In the genomic region with DNA sequence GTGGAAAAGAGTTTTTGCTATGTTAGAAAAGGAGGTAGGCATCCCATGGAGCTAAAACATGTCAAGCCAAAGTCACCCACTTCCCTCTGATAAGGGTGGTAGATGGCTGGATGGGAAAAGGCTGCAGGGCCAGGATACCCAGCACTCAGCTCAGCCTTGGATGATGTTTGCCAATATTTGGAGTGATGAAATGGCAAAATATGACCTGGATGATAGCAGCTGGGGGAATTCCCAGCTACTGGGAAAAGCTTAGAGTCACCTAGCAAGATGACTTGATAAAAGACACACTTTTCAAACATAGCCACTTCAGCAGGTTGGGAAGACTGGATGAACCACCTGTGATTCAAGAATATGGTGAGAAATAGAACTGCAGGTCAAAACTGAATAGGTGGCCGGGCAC, we compare ENCODE assay signal across 24 cellular contexts. TPM values are rescaled to one million over a fixed set of nuclear protein-coding genes. Genes with fewer than 3 reads are reported as not detected.
DNase-seq lines count a peak whose midpoint lies in the region; ATAC-seq and TF ChIP-seq lines count a peak whose summit lies in the region.
"Had no signal": no experiment of that assay in that cellular context is flagged by ENCODE, and none has a peak within 500 bp of the region (broad histone marks: within the 10 kb centered on the region; RNA-seq: fewer than 3 reads in every experiment).

No MANE protein-coding gene starts in this region.

- H3K9me3 ChIP-seq in SK-N-SH (no peaks in the 10 kb centered on the region), skeletal muscle tissue (ENCODE audit: control insufficient read depth in 3 of 3, low read length in 3 of 3) (no peaks in the 10 kb centered on the region)
- H3K9me3 ChIP-seq: gastroesophageal sphincter, lower lobe of right lung, transverse colon had no signal

- no peaks in the 10 kb centered on the region for H3K79me2 ChIP-seq in SK-N-SH (ENCODE audit: insufficient read depth)

- no peaks in the 10 kb centered on the region for H3F3A ChIP-seq in SK-N-SH (replicated peaks; ENCODE audit: insufficient read depth)

- H3K9me2 ChIP-seq in SK-N-SH: no peaks in the 10 kb centered on the region

- H3K4me3 ChIP-seq in SK-N-SH (ENCODE audit: low read depth in 2 of 2, low read length in 1 of 2): no peak overlapping the region
- H3K4me3 ChIP-seq in skeletal muscle tissue (ENCODE audit: low read length in 3 of 3): no peak overlapping the region
- H3K4me3 ChIP-seq: gastroesophageal sphincter, lower lobe of right lung, transverse colon had no signal

- ATAC-seq in SK-N-SH treated with all-trans-retinoic acid at 6 μM for 48 hours: no peak
- ATAC-seq: effector memory CD8-positive, alpha-beta T cell; lower lobe of right lung; naive thymus-derived CD8-positive, alpha-beta T cell; stimulated activated memory B cell treated with anti-CD40 and anti-IgM and Interleukin-4, amounts not matched to agents 10 μg/mL and 1 μg/mL and 100 μg/mL, for 72 hours had no signal

- H3K36me3 ChIP-seq in SK-N-SH (replicated peaks in 1 of 2; ENCODE audit: control insufficient read depth in 1 of 2, insufficient read depth in 2 of 2, low read length in 1 of 2) (no peaks in the 10 kb centered on the region), skeletal muscle tissue (ENCODE audit: control insufficient read depth in 3 of 3, insufficient read depth in 3 of 3, low read length in 3 of 3) (no peaks in the 10 kb centered on the region)
- H3K36me3 ChIP-seq: gastroesophageal sphincter, lower lobe of right lung, transverse colon had no signal

- no peak for TF ChIP-seq RAD21 in SK-N-SH (IDR thresholded peaks at IDR 0.05; ENCODE audit: low read length)

- no peak for TF ChIP-seq EP300 in SK-N-SH (IDR thresholded peaks at IDR 0.05; ENCODE audit: borderline replicate concordance in 1 of 2, low read depth in 1 of 2, low read length in 1 of 2)

- peaks cover 6 to 12% of the 10 kb centered on the region in 2 experiments; a peak in 2 of 4 replicates for H3K4me1 ChIP-seq in SK-N-SH (ENCODE audit: control insufficient read depth in 1 of 2, insufficient read depth in 2 of 2, low read depth in 1 of 2, low read length in 1 of 2)
- H3K4me1 ChIP-seq in skeletal muscle tissue (ENCODE audit: control insufficient read depth in 3 of 3, insufficient read depth in 3 of 3, low read length in 3 of 3): peaks cover 8 to 9% (median 8%) of the 10 kb centered on the region in 3 donors
- H3K4me1 ChIP-seq: transverse colon had no signal

- CTCF ChIA-PET in SK-N-SH (lab: Yijun Ruan, JAX): interaction anchor here (0.6 kb wide), 1 partner anchor 277 kb away, joined by 3 read pairs; no protein-coding TSS in a partner anchor

- WGBS in SK-N-SH (ENCODE audit: low lambda C conversion rate): 80% methylated on average over 1 of the region's 1 CpG

- 0 out of 2 replicates have a peak overlapping the region, but pooled peaks have one; percentile 23 for H2AFZ ChIP-seq in SK-N-SH (ENCODE audit: low read depth)

- H3K9ac ChIP-seq in SK-N-SH (no peak overlapping the region), skeletal muscle tissue (ENCODE audit: low read depth in 1 of 3, low read length in 3 of 3) (no peak overlapping the region)

- no peaks in the 10 kb centered on the region for H4K20me1 ChIP-seq in SK-N-SH (ENCODE audit: insufficient read depth)

- H3K27ac ChIP-seq in SK-N-SH (ENCODE audit: low read depth in 2 of 2, low read length in 1 of 2): peak overlapping the region in 1 of 2 experiments; percentile 25; a peak in 1 of 4 replicates
- peak overlapping the region; percentile 21 for H3K27ac ChIP-seq in skeletal muscle tissue (ENCODE audit: low read depth, low read length)
- H3K27ac ChIP-seq: gastroesophageal sphincter, lower lobe of right lung, transverse colon had no signal

- no peak for DNase-seq in SK-N-SH
- peak; percentile 64 for DNase-seq in amniotic epithelial cell (ENCODE audit: low read depth)
- DNase-seq in fibroblast of peridontal ligament (ENCODE audit: extremely low read depth): peak; percentile 47
- no peak for DNase-seq in stimulated activated CD4-positive, alpha-beta T cell treated with anti-CD3 and anti-CD28 coated beads, Interleukin-4, amount 100 ng/mL, for 1 hour
- no peak for DNase-seq in iPS-NIHi11 (ENCODE audit: low spot score)
- no peak for DNase-seq in NCI-H1417 (lab: John Stamatoyannopoulos, UW)
- DNase-seq: 8988T; activated CD4-positive, alpha-beta T cell treated with anti-CD3 and anti-CD28 coated beads, Interleukin-2, amount 50 U/mL, for 48 hours; CD4-positive, alpha-beta memory T cell; DMS79; effector memory CD8-positive, alpha-beta T cell; lower lobe of right lung; naive thymus-derived CD8-positive, alpha-beta T cell; NCI-H146; NCI-H446 treated with DMSO at 0.1 percent for 48 hours; stimulated activated CD4-positive, alpha-beta T cell treated with anti-CD3 and anti-CD28 coated beads, Interleukin-12 subunit alpha, Interleukin-12 subunit beta, amount 100 ng/mL, for 4 hours; T-helper 1 cell; transverse colon had no signal

- H3K4me2 ChIP-seq in SK-N-SH: no peak overlapping the region

- POLR2A ChIA-PET in SK-N-SH (lab: Yijun Ruan, JAX): no interaction called here

- no peak for TF ChIP-seq CTCF in SK-N-SH (IDR thresholded peaks at IDR 0.05)

- H3K27me3 ChIP-seq in SK-N-SH (ENCODE audit: insufficient read depth) (no peaks in the 10 kb centered on the region), skeletal muscle tissue (ENCODE audit: control insufficient read depth in 3 of 3, insufficient read depth in 3 of 3, low read length in 3 of 3) (no peaks in the 10 kb centered on the region)
- H3K27me3 ChIP-seq: gastroesophageal sphincter, transverse colon had no signal

TF ChIP-seq in SK-N-SH, 30 proteins besides CTCF, POLR2A, EP300 and RAD21:
- TF ChIP-seq TCF12 (IDR thresholded peaks at IDR 0.05): no peak
- TF ChIP-seq SIN3A (IDR thresholded peaks at IDR 0.05; ENCODE audit: borderline replicate concordance, low read depth, low read length): no peak
- no peak for TF ChIP-seq EZH2phosphoT487 (IDR thresholded peaks at IDR 0.05; ENCODE audit: borderline replicate concordance, low read depth)
- TF ChIP-seq JUND (IDR thresholded peaks at IDR 0.05): no peak

TF ChIP-seq in SK-N-SH treated with all-trans-retinoic acid at 6 μM for 48 hours, 23 proteins besides CTCF, POLR2A, EP300 and RAD21 (continues in another document):
- TF ChIP-seq ZNF565 (CRISPR knock-in tag; conservative IDR thresholded peaks at IDR 0.05; ENCODE audit: low read depth) (no peak), CSDC2 (CRISPR knock-in tag; IDR thresholded peaks at IDR 0.05) (no peak), ZC3H10 (CRISPR knock-in tag; IDR thresholded peaks at IDR 0.05) (no peak), ISL1 (CRISPR knock-in tag; IDR thresholded peaks at IDR 0.05) (no peak), SNAI2 (CRISPR knock-in tag; IDR thresholded peaks at IDR 0.05) (no peak), ZFP30 (CRISPR knock-in tag; IDR thresholded peaks at IDR 0.05) (no peak), TOX (CRISPR knock-in tag; IDR thresholded peaks at IDR 0.05; ENCODE audit: borderline replicate concordance) (no peak), GLIS3 (CRISPR knock-in tag; IDR thresholded peaks at IDR 0.05) (no peak), ZNF70 (CRISPR knock-in tag; IDR thresholded peaks at IDR 0.05) (no peak), RARB (CRISPR knock-in tag; IDR thresholded peaks at IDR 0.05) (no peak), ZNF8 (CRISPR knock-in tag; IDR thresholded peaks at IDR 0.05) (no peak), TCF4 (CRISPR knock-in tag; IDR thresholded peaks at IDR 0.05; ENCODE audit: borderline replicate concordance) (no peak)
- TF ChIP-seq, protein P1, sequence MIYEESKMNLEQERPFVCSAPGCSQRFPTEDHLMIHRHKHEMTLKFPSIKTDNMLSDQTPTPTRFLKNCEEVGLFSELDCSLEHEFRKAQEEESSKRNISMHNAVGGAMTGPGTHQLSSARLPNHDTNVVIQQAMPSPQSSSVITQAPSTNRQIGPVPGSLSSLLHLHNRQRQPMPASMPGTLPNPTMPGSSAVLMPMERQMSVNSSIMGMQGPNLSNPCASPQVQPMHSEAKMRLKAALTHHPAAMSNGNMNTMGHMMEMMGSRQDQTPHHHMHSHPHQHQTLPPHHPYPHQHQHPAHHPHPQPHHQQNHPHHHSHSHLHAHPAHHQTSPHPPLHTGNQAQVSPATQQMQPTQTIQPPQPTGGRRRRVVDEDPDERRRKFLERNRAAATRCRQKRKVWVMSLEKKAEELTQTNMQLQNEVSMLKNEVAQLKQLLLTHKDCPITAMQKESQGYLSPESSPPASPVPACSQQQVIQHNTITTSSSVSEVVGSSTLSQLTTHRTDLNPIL (CRISPR knock-in tag; IDR thresholded peaks at IDR 0.05; ENCODE audit: low read depth): no peak
- TF ChIP-seq, protein P2, sequence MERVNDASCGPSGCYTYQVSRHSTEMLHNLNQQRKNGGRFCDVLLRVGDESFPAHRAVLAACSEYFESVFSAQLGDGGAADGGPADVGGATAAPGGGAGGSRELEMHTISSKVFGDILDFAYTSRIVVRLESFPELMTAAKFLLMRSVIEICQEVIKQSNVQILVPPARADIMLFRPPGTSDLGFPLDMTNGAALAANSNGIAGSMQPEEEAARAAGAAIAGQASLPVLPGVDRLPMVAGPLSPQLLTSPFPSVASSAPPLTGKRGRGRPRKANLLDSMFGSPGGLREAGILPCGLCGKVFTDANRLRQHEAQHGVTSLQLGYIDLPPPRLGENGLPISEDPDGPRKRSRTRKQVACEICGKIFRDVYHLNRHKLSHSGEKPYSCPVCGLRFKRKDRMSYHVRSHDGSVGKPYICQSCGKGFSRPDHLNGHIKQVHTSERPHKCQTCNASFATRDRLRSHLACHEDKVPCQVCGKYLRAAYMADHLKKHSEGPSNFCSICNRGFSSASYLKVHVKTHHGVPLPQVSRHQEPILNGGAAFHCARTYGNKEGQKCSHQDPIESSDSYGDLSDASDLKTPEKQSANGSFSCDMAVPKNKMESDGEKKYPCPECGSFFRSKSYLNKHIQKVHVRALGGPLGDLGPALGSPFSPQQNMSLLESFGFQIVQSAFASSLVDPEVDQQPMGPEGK (CRISPR knock-in tag; IDR thresholded peaks at IDR 0.05; ENCODE audit: borderline replicate concordance): no peak

RNA-seq across cellular contexts. Expression of a gene that starts 10.1 kb away (rescaled TPM):
- 0.07 and 0.11 TPM in 2 replicates for polyA plus RNA-seq in SK-N-SH (2012; rRNA removed)
- 0.06 and 0.10 TPM in 2 replicates for polyA plus RNA-seq in SK-N-SH (2012; cell fraction: cytosol; rRNA removed)
- polyA plus RNA-seq in SK-N-SH (2012; cell fraction: nucleus; rRNA removed): 0.32 and 1.1 TPM in 2 replicates
- total RNA-seq in skeletal muscle tissue: under 0.01 TPM
- total RNA-seq: HT-29; lower lobe of right lung; naive thymus-derived CD8-positive, alpha-beta T cell; progenitor cell of endocrine pancreas; transverse colon had no signal
- polyA plus RNA-seq: CD4-positive, alpha-beta memory T cell; naive thymus-derived CD8-positive, alpha-beta T cell had no signal

Comparison
In these comparisons a context has a peak if more than half of its experiments do, and no peak if none do; other contexts are left out.
1. DNase-seq: peak in amniotic epithelial cell (single experiment) and fibroblast of peridontal ligament (single experiment); none in SK-N-SH (single experiment), stimulated activated CD4-positive, alpha-beta T cell treated with anti-CD3 and anti-CD28 coated beads, Interleukin-4, amount 100 ng/mL, for 1 hour (single experiment), iPS-NIHi11 (single experiment) and NCI-H1417 (0 of 3).